ENCODE assay signal across 27 cellular contexts in the genomic region with DNA sequence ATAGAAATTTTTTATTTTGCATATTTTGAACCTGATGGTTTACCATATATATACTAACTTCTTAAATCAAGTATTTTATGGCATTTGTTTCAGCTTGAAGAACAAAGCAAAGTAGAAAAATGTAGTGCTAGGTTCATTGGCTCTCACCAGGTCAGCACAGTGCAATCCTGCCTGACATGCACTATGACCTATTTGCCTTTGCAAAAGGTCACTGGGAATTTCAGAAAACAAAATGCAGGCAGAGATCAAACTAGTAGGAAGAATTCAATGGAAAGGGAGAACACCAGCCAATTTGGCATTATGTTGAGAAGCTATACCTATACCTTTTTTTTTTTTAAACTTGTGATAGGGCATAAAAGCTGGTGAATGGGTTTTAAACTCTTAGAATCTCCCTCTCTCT.
"Had no signal": no experiment of that assay in that cellular context is flagged by ENCODE, and none has a peak within 500 bp of the region (broad histone marks: within the 10 kb centered on the region; RNA-seq: fewer than 3 reads in every experiment).

No MANE protein-coding gene starts in this region.

- H3K4me1 ChIP-seq: stomach, suprapubic skin, testis, thyroid gland, tibial artery, tibial nerve, transverse colon, upper lobe of left lung, upper lobe of right lung, uterus, vagina had no signal

- H3K4me3 ChIP-seq: stomach, suprapubic skin, testis, thoracic aorta, thyroid gland, tibial artery, tibial nerve, transverse colon, upper lobe of left lung, upper lobe of right lung, uterus, vagina had no signal

- H3K27me3 ChIP-seq: stomach, suprapubic skin, testis, thyroid gland, tibial artery, tibial nerve, transverse colon, upper lobe of left lung, upper lobe of right lung, uterus, vagina had no signal

- H3K9me3 ChIP-seq: suprapubic skin, testis, thoracic aorta, thyroid gland, tibial artery, upper lobe of left lung, upper lobe of right lung, uterus, vagina had no signal

- H3K36me3 ChIP-seq: stomach, suprapubic skin, thoracic aorta, thyroid gland, tibial artery, tibial nerve, transverse colon, upper lobe of left lung, upper lobe of right lung, uterus, vagina had no signal

- DNase-seq: stimulated activated CD4-positive, alpha-beta T cell treated with anti-CD3 and anti-CD28 coated beads, Interleukin-2, amount 100 ng/mL, for 48 hours; stimulated activated CD4-positive, alpha-beta T cell treated with anti-CD3 and anti-CD28 coated beads, Interleukin-4, amount 100 ng/mL, for 1 hour; stimulated activated CD4-positive, alpha-beta T cell treated with anti-CD3 and anti-CD28 coated beads, Interleukin-4, amount 100 ng/mL, for 24 hours; stimulated activated CD4-positive, alpha-beta T cell treated with anti-CD3 and anti-CD28 coated beads, Interleukin-4, amount 100 ng/mL, for 4 hours; stimulated activated CD8-positive, alpha-beta memory T cell treated with anti-CD3 and anti-CD28 coated beads, Interleukin-4, amount 100 ng/mL, for 48 hours; stimulated activated naive B cell treated with anti-CD40 and anti-IgM and Interleukin-4, amounts not matched to agents 10 μg/mL and 1 μg/mL and 100 μg/mL, for 72 hours; stimulated activated naive CD4-positive, alpha-beta T cell; stimulated activated naive CD4-positive, alpha-beta T cell treated with Interleukin-2 at 50 U/mL for 16 hours; stimulated activated naive CD8-positive, alpha-beta T cell treated with anti-CD3 and anti-CD28 coated beads, Interleukin-15, amount 100 ng/mL, for 72 hours; stimulated activated naive CD8-positive, alpha-beta T cell treated with anti-CD3 and anti-CD28 coated beads, Interleukin-15, Interleukin-2, amounts not matched to agents 100 U/mL and 50 U/mL, for 24 hours; stomach; substantia nigra; testis; thyroid gland; tibial artery; transverse colon; trophoblast cell; upper lobe of left lung; upper lobe of right lung; uterus had no signal

- FAIRE-seq: urothelium cell line had no signal

- ATAC-seq: stimulated activated effector memory CD8-positive, alpha-beta T cell treated with anti-CD3 and anti-CD28 coated beads, Interleukin-12 subunit alpha, Interleukin-12 subunit beta, amount 100 ng/mL, for 72 hours; stimulated activated memory B cell treated with anti-CD40 and anti-IgM and Interleukin-4, amounts not matched to agents 10 μg/mL and 1 μg/mL and 100 μg/mL, for 72 hours; stimulated activated naive B cell treated with anti-CD40 and anti-IgM and Interleukin-4, amounts not matched to agents 10 μg/mL and 1 μg/mL and 100 μg/mL, for 72 hours; stimulated activated naive CD8-positive, alpha-beta T cell treated with anti-CD3 and anti-CD28 coated beads, Interleukin-15, amount 100 ng/mL, for 72 hours; stimulated activated naive CD8-positive, alpha-beta T cell treated with anti-CD3 and anti-CD28 coated beads, Interleukin-15, Interleukin-2, amounts not matched to agents 100 U/mL and 50 U/mL, for 24 hours; upper lobe of right lung had no signal

- H3K27ac ChIP-seq: stomach, suprapubic skin, testis, thoracic aorta, thyroid gland, tibial artery, tibial nerve, transverse colon, upper lobe of left lung, upper lobe of right lung, uterus, vagina had no signal
